In the genomic region with DNA sequence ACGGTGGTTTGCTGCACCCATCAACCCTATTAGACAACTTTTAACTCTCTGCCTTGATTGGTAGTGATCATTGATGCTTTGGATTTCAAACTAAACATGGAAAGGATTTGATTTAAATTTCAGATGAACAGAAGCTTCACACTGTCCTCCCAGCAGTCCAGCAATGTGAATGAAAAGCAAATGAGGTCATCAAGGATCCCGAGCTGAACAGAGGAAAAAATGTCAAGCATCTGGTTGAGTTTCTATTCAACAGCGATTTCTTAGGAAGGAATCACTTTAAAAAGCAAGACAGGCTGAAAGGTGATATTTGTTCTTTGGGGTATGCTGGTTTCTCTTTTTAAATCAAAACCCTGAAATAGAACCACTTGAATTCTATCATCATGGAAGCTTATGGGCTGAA, we compare ENCODE assay signal across 23 cellular contexts. TPM values are rescaled to one million over a fixed set of nuclear protein-coding genes. Genes with fewer than 3 reads are reported as not detected.
A peak's percentile ranks its signal among the peaks of the same experiment; 100 is the strongest.
DNase-seq lines count a peak whose midpoint lies in the region; FAIRE-seq and TF ChIP-seq lines count a peak whose summit lies in the region.
"Had no signal": no experiment of that assay in that cellular context is flagged by ENCODE, and none has a peak within 500 bp of the region (broad histone marks: within the 10 kb centered on the region; RNA-seq: fewer than 3 reads in every experiment).

No MANE protein-coding gene starts in this region.

- intact Hi-C loops in ovary (cut with DNase I): no loop called here

- 22 to 27% methylated on average over 3 of the region's 3 CpGs for WGBS in GM23248 (ENCODE audit: low coverage in 1 of 2, low lambda C conversion rate in 2 of 2, missing lambda C conversion rate in 2 of 2), 2 experiments
- 37 to 46% (median 41%) methylated on average over 3 of the region's 3 CpGs for WGBS in ovary, 3 donors

- no peak for TF ChIP-seq CTCF in fibroblast of the aortic adventitia (IDR thresholded peaks at IDR 0.05; ENCODE audit: insufficient read depth, low read length)
- TF ChIP-seq CTCF in nephron progenitor cell (IDR thresholded peaks at IDR 0.05): no peak
- no peak for TF ChIP-seq CTCF in ovary (IDR thresholded peaks at IDR 0.05)

- TF ChIP-seq POLR2A in ovary (IDR thresholded peaks at IDR 0.05): no peak

- H3F3A ChIP-seq in GM23248 (ENCODE audit: insufficient read depth): no peaks in the 10 kb centered on the region

- H3K4me3 Mint-ChIP-seq in nephron progenitor cell: no peak overlapping the region
- H3K4me3 Mint-ChIP-seq: nephron had no signal

- H3K4me1 Mint-ChIP-seq in nephron progenitor cell: no peaks in the 10 kb centered on the region
- H3K4me1 Mint-ChIP-seq: nephron had no signal

- H3K9ac ChIP-seq in GM23248: no peak overlapping the region

- FAIRE-seq in urothelium cell line (lab: Jason Lieb, UNC): no peak
- FAIRE-seq: G401.6 had no signal

- H3K36me3 ChIP-seq in GM23248 (ENCODE audit: low read depth) (no peaks in the 10 kb centered on the region), ovary (no peaks in the 10 kb centered on the region)
- H3K36me3 ChIP-seq: spleen, upper lobe of right lung had no signal

- H3K27ac Mint-ChIP-seq in nephron progenitor cell: no peak overlapping the region
- H3K27ac Mint-ChIP-seq: nephron had no signal

- no peaks in the 10 kb centered on the region for H3K27me3 ChIP-seq in GM23248 (replicated peaks; ENCODE audit: insufficient read depth)
- H3K27me3 ChIP-seq in ovary: no peaks in the 10 kb centered on the region
- H3K27me3 ChIP-seq: spleen, upper lobe of right lung had no signal

- H3K4me2 ChIP-seq in GM23248 (ENCODE audit: unreplicated experiment): peak overlapping the region; percentile 30

- H3K27me3 Mint-ChIP-seq in nephron progenitor cell (ENCODE audit: low read depth, poor library complexity): no peaks in the 10 kb centered on the region

- H3K9me3 ChIP-seq in GM23248 (ENCODE audit: low read depth) (no peaks in the 10 kb centered on the region), ovary (no peaks in the 10 kb centered on the region)
- H3K9me3 ChIP-seq: psoas muscle, spleen, upper lobe of right lung had no signal

- peaks cover 8% of the 10 kb centered on the region; the same call in 1 of the 2 replicates for H3K4me1 ChIP-seq in GM23248 (ENCODE audit: insufficient read depth)
- H3K4me1 ChIP-seq in ovary (ENCODE audit: insufficient read depth): no peaks in the 10 kb centered on the region
- H3K4me1 ChIP-seq: psoas muscle, spleen, upper lobe of right lung had no signal

- H3K36me3 Mint-ChIP-seq in nephron progenitor cell (ENCODE audit: low read depth): no peaks in the 10 kb centered on the region

- no peaks in the 10 kb centered on the region for H3K79me2 ChIP-seq in GM23248 (ENCODE audit: insufficient read depth)

- TF ChIP-seq EP300 in ovary (IDR thresholded peaks at IDR 0.05): no peak

- no peaks in the 10 kb centered on the region for H4K20me1 ChIP-seq in GM23248 (ENCODE audit: insufficient read depth)

- DNase-seq in GM23248 (peak; percentile 48), amniotic stem cell (lab: John Stamatoyannopoulos, UW) (peak; percentile 5), fibroblast of the aortic adventitia (ENCODE audit: low read depth) (peak; percentile 49), skeletal muscle cell (ENCODE audit: low read depth) (peak; percentile 4), NCI-H2171 (lab: John Stamatoyannopoulos, UW) (no peak), nephron progenitor cell (no peak), urothelium cell line (ENCODE audit: low spot score) (no peak), ovary (no peak)
- DNase-seq: activated gamma-delta T cell; anterior cingulate cortex; C1 segment of cervical spinal cord; KG1; left cardiac atrium; NCI-H1930; NCI-H524; psoas muscle; spleen; stimulated activated CD4-positive, alpha-beta T cell treated with anti-CD3 and anti-CD28 coated beads, Interleukin-4, amount 100 ng/mL, for 4 hours; SW 1271; upper lobe of right lung had no signal

- H3K9me3 Mint-ChIP-seq in nephron progenitor cell: no peaks in the 10 kb centered on the region
- H3K9me3 Mint-ChIP-seq: nephron had no signal

- H2AFZ ChIP-seq in GM23248: peak overlapping the region; percentile 46; the same call in 1 of the 2 replicates

- H3K27ac ChIP-seq in GM23248 (no peak overlapping the region), ovary (no peak overlapping the region)
- H3K27ac ChIP-seq: psoas muscle, RWPE1, spleen, upper lobe of right lung had no signal

- no peaks in the 10 kb centered on the region for H3K9me2 ChIP-seq in GM23248 (ENCODE audit: insufficient read depth)

- in situ Hi-C loops in GM23248 (cut with MboI): no loop called here

- peak overlapping the region; percentile 16; the same call in 1 of the 2 replicates for H3K4me3 ChIP-seq in GM23248
- H3K4me3 ChIP-seq in fibroblast of the aortic adventitia (ENCODE audit: low read depth, low read length): no peak overlapping the region
- H3K4me3 ChIP-seq in skeletal muscle cell (ENCODE audit: low read depth, low read length): no peak overlapping the region
- no peak overlapping the region for H3K4me3 ChIP-seq in ovary
- H3K4me3 ChIP-seq: psoas muscle, spleen, upper lobe of right lung had no signal

RNA-seq across cellular contexts. Expression of a gene that starts 10.6 kb away (rescaled TPM):
- total RNA-seq in GM23248 (2014; rRNA removed; shearing (Covaris generic)): 0.32 and 11.3 TPM in 2 replicates
- polyA plus RNA-seq in GM23248 (2016; fragmentation: Nextera tagmentation; extraction: Ambion mirVana) (0.73 and 1.2 TPM in 2 replicates), ovary (1 to 10 TPM; 2.0 to 2.7 TPM)
- total RNA-seq in fibroblast of the aortic adventitia (ENCODE audit: low replicate concordance) (9.1 and 33.9 TPM in 2 replicates), ovary (1 to 10 TPM in 6 of 7 donors, under 1 TPM in 1; 0.81 to 7.4 (median 2.9) TPM)

Comparison
In these comparisons a context has a peak if more than half of its experiments do, and no peak if none do; other contexts are left out.
1. DNase-seq: peak in GM23248 (single experiment), amniotic stem cell (single experiment), fibroblast of the aortic adventitia (single experiment) and skeletal muscle cell (single experiment); none in NCI-H2171 (single experiment), nephron progenitor cell (single experiment), urothelium cell line (single experiment) and ovary (0 of 5).